1 cellular context compared by ENCODE assay signal in the genomic region with DNA sequence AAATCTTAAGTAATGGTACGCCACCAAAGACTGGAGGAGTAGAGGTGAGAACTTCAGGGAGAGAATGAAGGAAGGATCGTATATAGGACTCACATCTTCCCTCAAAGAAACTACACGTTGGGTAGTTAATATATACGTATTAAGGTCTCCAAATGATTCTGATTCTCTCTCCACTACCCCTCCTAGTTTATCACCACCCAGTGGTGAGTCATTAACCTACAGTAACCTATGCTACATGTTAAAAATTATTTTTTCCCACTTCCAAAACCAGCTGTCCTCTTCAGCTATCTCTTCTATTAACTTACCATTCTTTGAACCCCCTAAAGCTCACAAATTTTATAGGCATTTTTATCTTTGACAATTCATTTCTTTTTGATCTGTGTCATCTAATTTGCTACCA.
TF ChIP-seq lines count a peak whose summit lies in the region.

No MANE protein-coding gene starts in this region.

TF ChIP-seq in GM23338, 12 proteins besides CTCF, POLR2A, EP300 and RAD21 (continued from another document):
- TF ChIP-seq, protein P1, sequence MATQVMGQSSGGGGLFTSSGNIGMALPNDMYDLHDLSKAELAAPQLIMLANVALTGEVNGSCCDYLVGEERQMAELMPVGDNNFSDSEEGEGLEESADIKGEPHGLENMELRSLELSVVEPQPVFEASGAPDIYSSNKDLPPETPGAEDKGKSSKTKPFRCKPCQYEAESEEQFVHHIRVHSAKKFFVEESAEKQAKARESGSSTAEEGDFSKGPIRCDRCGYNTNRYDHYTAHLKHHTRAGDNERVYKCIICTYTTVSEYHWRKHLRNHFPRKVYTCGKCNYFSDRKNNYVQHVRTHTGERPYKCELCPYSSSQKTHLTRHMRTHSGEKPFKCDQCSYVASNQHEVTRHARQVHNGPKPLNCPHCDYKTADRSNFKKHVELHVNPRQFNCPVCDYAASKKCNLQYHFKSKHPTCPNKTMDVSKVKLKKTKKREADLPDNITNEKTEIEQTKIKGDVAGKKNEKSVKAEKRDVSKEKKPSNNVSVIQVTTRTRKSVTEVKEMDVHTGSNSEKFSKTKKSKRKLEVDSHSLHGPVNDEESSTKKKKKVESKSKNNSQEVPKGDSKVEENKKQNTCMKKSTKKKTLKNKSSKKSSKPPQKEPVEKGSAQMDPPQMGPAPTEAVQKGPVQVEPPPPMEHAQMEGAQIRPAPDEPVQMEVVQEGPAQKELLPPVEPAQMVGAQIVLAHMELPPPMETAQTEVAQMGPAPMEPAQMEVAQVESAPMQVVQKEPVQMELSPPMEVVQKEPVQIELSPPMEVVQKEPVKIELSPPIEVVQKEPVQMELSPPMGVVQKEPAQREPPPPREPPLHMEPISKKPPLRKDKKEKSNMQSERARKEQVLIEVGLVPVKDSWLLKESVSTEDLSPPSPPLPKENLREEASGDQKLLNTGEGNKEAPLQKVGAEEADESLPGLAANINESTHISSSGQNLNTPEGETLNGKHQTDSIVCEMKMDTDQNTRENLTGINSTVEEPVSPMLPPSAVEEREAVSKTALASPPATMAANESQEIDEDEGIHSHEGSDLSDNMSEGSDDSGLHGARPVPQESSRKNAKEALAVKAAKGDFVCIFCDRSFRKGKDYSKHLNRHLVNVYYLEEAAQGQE (IDR thresholded peaks at IDR 0.05; ENCODE audit: unreplicated experiment), result no peak
- no peak for TF ChIP-seq EZH2phosphoT487 (IDR thresholded peaks at IDR 0.05; ENCODE audit: unreplicated experiment)
